ENCODE assay signal across 22 cellular contexts in the genomic region with DNA sequence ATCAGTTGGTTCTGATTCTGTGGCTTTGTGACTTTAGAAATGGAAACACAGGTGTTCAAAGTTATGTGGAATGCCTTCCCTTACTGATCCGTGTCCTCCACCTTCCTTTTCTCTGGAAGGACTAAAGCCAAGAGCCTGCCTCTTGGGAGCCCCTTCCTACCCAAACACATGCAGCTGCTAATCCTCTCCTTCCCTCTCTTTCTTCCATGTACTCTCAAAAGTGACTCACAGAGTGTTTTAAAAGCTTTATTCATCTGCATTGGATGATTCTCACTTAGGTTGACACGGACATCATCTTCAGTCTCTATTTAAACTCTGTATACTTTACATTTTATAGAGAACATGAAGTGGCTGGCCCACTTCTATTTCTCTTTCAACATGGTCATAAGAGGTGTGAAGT.
A peak's percentile ranks its signal among the peaks of the same experiment; 100 is the strongest.
DNase-seq lines count a peak whose midpoint lies in the region; ATAC-seq lines count a peak whose summit lies in the region.
"Had no signal": no experiment of that assay in that cellular context is flagged by ENCODE, and none has a peak within 500 bp of the region (broad histone marks: within the 10 kb centered on the region; RNA-seq: fewer than 3 reads in every experiment).

No MANE protein-coding gene starts in this region.

- no peak for ATAC-seq in GM21515 (IDR thresholded peaks at IDR 0.05; ENCODE audit: unreplicated experiment)
- ATAC-seq: HepG2; natural killer cell; stimulated activated naive B cell treated with anti-CD40 and anti-IgM and Interleukin-4, amounts not matched to agents 10 μg/mL and 1 μg/mL and 100 μg/mL, for 72 hours; upper lobe of right lung had no signal

- H3K27me3 ChIP-seq in adipocyte (replicated peaks; ENCODE audit: control insufficient read depth, insufficient read depth, low read length), result no peaks in the 10 kb centered on the region
- H3K27me3 ChIP-seq: suprapubic skin, upper lobe of right lung had no signal

- peaks cover 19% of the 10 kb centered on the region for H3K4me1 ChIP-seq in adipocyte (ENCODE audit: control insufficient read depth, insufficient read depth, low read length)
- H3K4me1 ChIP-seq: Caco-2, HAP-1, suprapubic skin, upper lobe of right lung had no signal

- H3K9me3 ChIP-seq in adipocyte (ENCODE audit: control insufficient read depth, low read length), result no peaks in the 10 kb centered on the region
- H3K9me3 ChIP-seq: Caco-2, HAP-1, suprapubic skin, upper lobe of right lung had no signal

- H3K9ac ChIP-seq in adipocyte (ENCODE audit: low read length), result no peak overlapping the region

- H3K4me3 ChIP-seq in adipocyte (ENCODE audit: low read length), result no peak overlapping the region
- H3K4me3 ChIP-seq in skeletal muscle cell (ENCODE audit: low read depth, low read length), result no peak overlapping the region
- H3K4me3 ChIP-seq: HAP-1, lung, suprapubic skin, upper lobe of right lung had no signal

- DNase-seq in EH (ENCODE audit: low read depth) (peak; percentile 7), NCI-H187 treated with DMSO at 0.1 percent for 48 hours (lab: John Stamatoyannopoulos, UW) (peak; percentile 77), adipocyte (ENCODE audit: low read depth) (peak; percentile 33), skeletal muscle cell (ENCODE audit: low read depth) (peak; percentile 31), NCI-H446 (lab: John Stamatoyannopoulos, UW) (no peak)
- DNase-seq in activated CD4-positive, alpha-beta T cell treated with anti-CD3 and anti-CD28 coated beads for 4 hours, result no peak
- DNase-seq: activated CD4-positive, alpha-beta T cell treated with anti-CD3 and anti-CD28 coated beads for 48 hours; activated naive CD4-positive, alpha-beta T cell treated with anti-CD3 and anti-CD28 coated beads, Interleukin-2, amount 50 U/mL, for 16 hours; amniotic stem cell; Caco-2; hippocampal formation; natural killer cell; NCI-H748 treated with DMSO at 0.1 percent for 48 hours; stimulated activated naive B cell treated with anti-CD40 and anti-IgM and Interleukin-4, amounts not matched to agents 10 μg/mL and 1 μg/mL and 100 μg/mL, for 72 hours; T-helper 9 cell; upper lobe of right lung; WERI-Rb-1 had no signal

- no peaks in the 10 kb centered on the region for H3K36me3 ChIP-seq in adipocyte (ENCODE audit: control insufficient read depth, insufficient read depth, low read length, severe bottlenecking)
- H3K36me3 ChIP-seq: HAP-1, suprapubic skin, upper lobe of right lung, WERI-Rb-1 had no signal

Comparison
In these comparisons a context has a peak if more than half of its experiments do, and no peak if none do; other contexts are left out.
1. DNase-seq: peak in EH (single experiment), NCI-H187 treated with DMSO at 0.1 percent for 48 hours (single experiment), adipocyte (single experiment) and skeletal muscle cell (single experiment); none in NCI-H446 (0 of 2) and activated CD4-positive, alpha-beta T cell treated with anti-CD3 and anti-CD28 coated beads for 4 hours (0 of 2).